In genomic region chr3:9986230-9986725, GRCh38 we compare ENCODE assay signal across 8 cellular contexts. TPM values are rescaled to one million over a fixed set of nuclear protein-coding genes. Genes with fewer than 3 reads are reported as not detected.
DNase-seq lines count a peak whose midpoint lies in the region; ATAC-seq and TF ChIP-seq lines count a peak whose summit lies in the region.

No MANE protein-coding gene starts in this region.

- H3K36me3 ChIP-seq in body of pancreas (replicated peaks in 1 of 2; ENCODE audit: insufficient read depth in 1 of 2, low read depth in 2 of 2): no peaks in the 10 kb centered on the region
- H3K36me3 ChIP-seq in upper lobe of right lung: peaks cover 13% of the 10 kb centered on the region

- CTCF ChIA-PET in AG04449 (lab: Yijun Ruan, JAX): interaction anchor here (0.7 to 1.7 kb wide), 3 partner anchors 9 to 40 kb away, joined by 3 to 4 read pairs (median 4); no protein-coding TSS in a partner anchor

- ATAC-seq in GM19351 (IDR thresholded peaks at IDR 0.05; ENCODE audit: unreplicated experiment): peak; percentile 33
- peak; percentile 31 for ATAC-seq in HG03442 (IDR thresholded peaks at IDR 0.05; ENCODE audit: unreplicated experiment)
- ATAC-seq in body of pancreas: peak; percentile 39
- peak; percentile 53 for ATAC-seq in upper lobe of right lung

- H3K27ac ChIP-seq in body of pancreas (peak overlapping the region; percentile 4 to 80 (median 60)), upper lobe of right lung (peak overlapping the region; percentile 86)

- no peak for TF ChIP-seq POLR2A in body of pancreas (IDR thresholded peaks at IDR 0.05)
- TF ChIP-seq POLR2A in lower leg skin (IDR thresholded peaks at IDR 0.05): no peak

- peak overlapping the region; percentile 99 for H3K4me3 ChIP-seq in AG04449 (ENCODE audit: low read depth, low read length)
- peak overlapping the region; percentile 63 to 87 for H3K4me3 ChIP-seq in body of pancreas
- peak overlapping the region; percentile 88 for H3K4me3 ChIP-seq in lower leg skin (ENCODE audit: low read depth, poor library complexity, severe bottlenecking)
- H3K4me3 ChIP-seq in upper lobe of right lung: peak overlapping the region; percentile 92

- WGBS in body of pancreas, 2 donors: 0% methylated on average over 5 to 17 of the region's 17 CpGs
- whole genome bisulfite sequencing in lower leg skin, 2 donors: 0 to 1% methylated on average over 17 of the region's 17 CpGs

- H3K9me3 ChIP-seq in body of pancreas: no peaks in the 10 kb centered on the region
- H3K9me3 ChIP-seq in upper lobe of right lung: no peaks in the 10 kb centered on the region

- H3K4me1 ChIP-seq in body of pancreas (peaks cover 27% of the 10 kb centered on the region), upper lobe of right lung (peaks cover 33% of the 10 kb centered on the region)

- H3K27me3 ChIP-seq in body of pancreas (no peaks in the 10 kb centered on the region), upper lobe of right lung (no peaks in the 10 kb centered on the region)

- TF ChIP-seq CTCF in AG04449 (IDR thresholded peaks at IDR 0.05; ENCODE audit: insufficient read depth, low read length, missing control alignments): no peak
- TF ChIP-seq CTCF in body of pancreas (IDR thresholded peaks at IDR 0.05): no peak
- TF ChIP-seq CTCF in lower leg skin (IDR thresholded peaks at IDR 0.05): no peak
- TF ChIP-seq CTCF in upper lobe of right lung (IDR thresholded peaks at IDR 0.05): no peak

- POLR2A ChIA-PET in AG04449 (lab: Yijun Ruan, JAX): interaction anchor here (1.2 kb wide), 2 partner anchors 9 to 40 kb away, joined by 4 to 5 read pairs; partner anchors contain the start of gene FANCD2

- intact Hi-C loops in body of pancreas (cut with DNase I) (no loop called here), lower leg skin (cut with DNase I; ENCODE audit: low total_unique reads) (no loop called here), upper lobe of right lung (cut with DNase I) (no loop called here)

- DNase-seq in AG04449 (ENCODE audit: low read depth, low spot score): no peak
- DNase-seq in body of pancreas: peak in 3 of 4 donors; percentile 22 to 29 (median 28)
- DNase-seq in lower leg skin (ENCODE audit: low spot score in 2 of 2): no peak
- DNase-seq in upper lobe of right lung: no peak
- DNase-seq in NCI-H345 (lab: John Stamatoyannopoulos, UW): no peak
- no peak for DNase-seq in T1000 (lab: John Stamatoyannopoulos, UW)

RNA-seq across cellular contexts. Expression of gene EMC3, which starts 0.4 kb away (rescaled TPM):
- total RNA-seq in body of pancreas: 10 to 100 TPM in 1 of 2 donors, 1 to 10 TPM in 1; 9.6 to 26.5 TPM
- 100 to 1,000 TPM; 101 to 108 (median 104) TPM for total RNA-seq in lower leg skin
- 79.4 TPM for total RNA-seq in upper lobe of right lung

RNA-seq across cellular contexts. Expression of gene PRRT3, which starts 34.1 kb away (rescaled TPM):
- 1 to 10 TPM; 3.9 to 4.3 TPM for total RNA-seq in body of pancreas
- 1 to 10 TPM; 3.2 to 6.4 (median 4.0) TPM for total RNA-seq in lower leg skin
- 1.4 TPM for total RNA-seq in upper lobe of right lung

RNA-seq across cellular contexts. Expression of gene FANCD2, which starts 40.0 kb away (rescaled TPM):
- total RNA-seq in body of pancreas (1 to 10 TPM; 1.0 to 2.3 TPM), lower leg skin (1 to 10 TPM; 1.7 to 6.5 (median 3.1) TPM), upper lobe of right lung (5.3 TPM)

RNA-seq across cellular contexts. Expression of gene CRELD1, which starts 52.6 kb away (rescaled TPM):
- 10 to 100 TPM; 19.8 to 23.6 TPM for total RNA-seq in body of pancreas
- total RNA-seq in lower leg skin: 10 to 100 TPM; 16.1 to 58.8 (median 28.3) TPM
- total RNA-seq in upper lobe of right lung: 51.4 TPM

Comparison
In these comparisons a context has a peak if more than half of its experiments do, and no peak if none do; other contexts are left out.
1. DNase-seq: peak in body of pancreas (3 of 4); none in AG04449 (single experiment), lower leg skin (0 of 2), upper lobe of right lung (single experiment), NCI-H345 (single experiment) and T1000 (single experiment).
2. Peak in every context shown above with its lines, with median percentiles within 50 percentile points of each other: H3K4me3 ChIP-seq and ATAC-seq.